Comparison of ENCODE assay signal across 23 cellular contexts in genomic region chr17:82008258-82008940, GRCh38. TPM values are rescaled to one million over a fixed set of nuclear protein-coding genes. Genes with fewer than 3 reads are reported as not detected.
DNase-seq lines count a peak whose midpoint lies in the region; ATAC-seq, FAIRE-seq and TF ChIP-seq lines count a peak whose summit lies in the region.
"Had no signal": no experiment of that assay in that cellular context is flagged by ENCODE, and none has a peak within 500 bp of the region (broad histone marks: within the 10 kb centered on the region; RNA-seq: fewer than 3 reads in every experiment).

No MANE protein-coding gene starts in this region.

- FAIRE-seq in HepG2 (lab: Jason Lieb, UNC): no peak
- FAIRE-seq: D721Med, GM18507, H1 had no signal

- H2AFZ ChIP-seq in HepG2 (ENCODE audit: low read length) (no peak overlapping the region), mesenchymal stem cell (ENCODE audit: low read depth, low read length) (no peak overlapping the region)

- no peak for TF ChIP-seq RAD21 in HepG2 (CRISPR knock-in tag; IDR thresholded peaks at IDR 0.05)

- TF ChIP-seq POLR2A in HepG2 (IDR thresholded peaks at IDR 0.05; ENCODE audit: insufficient read depth in 1 of 2, low read depth in 2 of 2, low read length in 2 of 2): no peak
- TF ChIP-seq POLR2A in right lobe of liver (IDR thresholded peaks at IDR 0.05): no peak

- peak overlapping the region; percentile 12 for H2BK15ac ChIP-seq in mesenchymal stem cell (ENCODE audit: low read depth, poor library complexity, severe bottlenecking)

- no peaks in the 10 kb centered on the region for H3K27me3 Mint-ChIP-seq in stimulated activated memory B cell treated with anti-CD40 and anti-IgM and Interleukin-4, amounts not matched to agents 10 μg/mL and 1 μg/mL and 100 μg/mL, for 72 hours
- H3K27me3 Mint-ChIP-seq: CD4-positive, CD25-positive, alpha-beta regulatory T cell had no signal

- peaks cover 43 to 59% of the 10 kb centered on the region in 2 experiments for H3K36me3 ChIP-seq in HepG2 (replicated peaks in 1 of 2; ENCODE audit: control insufficient read depth in 1 of 2, insufficient read depth in 2 of 2, low read length in 2 of 2)
- H3K36me3 ChIP-seq in right lobe of liver: peaks cover 0 to 9% (median 0%) of the 10 kb centered on the region in 4 donors
- H3K36me3 ChIP-seq in mesenchymal stem cell (ENCODE audit: control insufficient read depth in 1 of 2, insufficient read depth in 2 of 2, low read depth in 1 of 2, low read length in 2 of 2): peaks cover 0 to 52% of the 10 kb centered on the region in 2 experiments

- no peak overlapping the region for H3K4ac ChIP-seq in mesenchymal stem cell (ENCODE audit: low read depth in 1 of 2, low read length in 2 of 2)

- DNase-seq in HepG2 (ENCODE audit: low spot score): no peak
- DNase-seq in right lobe of liver: no peak
- DNase-seq in mesenchymal stem cell: no peak
- DNase-seq in stimulated activated CD4-positive, alpha-beta T cell treated with anti-CD3 and anti-CD28 coated beads, Interleukin-12 subunit alpha, Interleukin-12 subunit beta, amount 100 ng/mL, for 4 hours: no peak
- DNase-seq: 8988T; CD4-positive, CD25-positive, alpha-beta regulatory T cell; HCEC 1CT; NCI-H1092 treated with DMSO at 0.1 percent for 48 hours; NCI-H1436; NCI-H187; NCI-H2081 treated with DMSO at 0.1 percent for 48 hours; NCI-H2171; NCI-H226; NCI-H510A; NCI-H69; RPMI8226; SHP77 had no signal

- H3K9me3 Mint-ChIP-seq in stimulated activated memory B cell treated with anti-CD40 and anti-IgM and Interleukin-4, amounts not matched to agents 10 μg/mL and 1 μg/mL and 100 μg/mL, for 72 hours: no peaks in the 10 kb centered on the region
- H3K9me3 Mint-ChIP-seq: CD4-positive, CD25-positive, alpha-beta regulatory T cell had no signal

- POLR2A ChIA-PET in HepG2 (lab: Yijun Ruan, JAX): interaction anchor here (1.0 to 1.9 kb wide), 3 partner anchors 11 to 14 kb away, joined by 4 to 9 read pairs (median 8); no protein-coding TSS in a partner anchor

- intact Hi-C loops in HepG2 (cut with micrococcal nuclease; ENCODE audit: unreplicated experiment): no loop called here
- intact Hi-C loops in right lobe of liver (cut with DNase I): no loop called here

- H3K27me3 ChIP-seq in HepG2 (ENCODE audit: control insufficient read depth in 1 of 2, insufficient read depth in 2 of 2, low read length in 2 of 2) (no peaks in the 10 kb centered on the region), right lobe of liver (no peaks in the 10 kb centered on the region), mesenchymal stem cell (ENCODE audit: control insufficient read depth in 1 of 2, insufficient read depth in 1 of 2, low read length in 2 of 2) (no peaks in the 10 kb centered on the region)

- peaks cover 27% of the 10 kb centered on the region for H3K79me2 ChIP-seq in HepG2 (ENCODE audit: insufficient read depth, low read length)

- ATAC-seq in HepG2: no peak
- no peak for ATAC-seq in right lobe of liver
- peak; percentile 18 for ATAC-seq in stimulated activated memory B cell treated with anti-CD40 and anti-IgM and Interleukin-4, amounts not matched to agents 10 μg/mL and 1 μg/mL and 100 μg/mL, for 72 hours
- no peak for ATAC-seq in HG03378 (IDR thresholded peaks at IDR 0.05; ENCODE audit: unreplicated experiment)

- in situ Hi-C loops in HepG2 (cut with HindIII; ENCODE audit: extremely low pct_ligation_motif_present, low pct_unique_long_range_greater_than_20kb): no loop called here

- WGBS in HepG2 (ENCODE audit: low lambda C conversion rate): 96% methylated on average over 21 of the region's 26 CpGs
- WGBS in right lobe of liver (ENCODE audit: insufficient coverage, low coverage, low lambda C conversion rate, missing lambda C conversion rate): no CpG with 5 or more reads among the region's 26 CpGs
- 94% methylated on average over 26 of the region's 26 CpGs for WGBS in mesenchymal stem cell

- H3K9ac ChIP-seq in HepG2 (ENCODE audit: insufficient read depth, low read depth, low read length) (no peak overlapping the region), mesenchymal stem cell (ENCODE audit: low read length) (no peak overlapping the region)

- H3K4me3 ChIP-seq in HepG2 (replicated peaks in 1 of 3; ENCODE audit: insufficient read depth in 1 of 3, low read depth in 2 of 3, low read length in 3 of 3): no peak overlapping the region
- no peak overlapping the region for H3K4me3 ChIP-seq in right lobe of liver
- H3K4me3 ChIP-seq in mesenchymal stem cell (ENCODE audit: insufficient read depth in 1 of 2, low read depth in 1 of 2, low read length in 2 of 2): no peak overlapping the region

- H3K36me3 Mint-ChIP-seq in stimulated activated memory B cell treated with anti-CD40 and anti-IgM and Interleukin-4, amounts not matched to agents 10 μg/mL and 1 μg/mL and 100 μg/mL, for 72 hours: peaks cover 4% of the 10 kb centered on the region
- H3K36me3 Mint-ChIP-seq: CD4-positive, CD25-positive, alpha-beta regulatory T cell had no signal

- H3K9me3 ChIP-seq in HepG2 (ENCODE audit: low read length) (no peaks in the 10 kb centered on the region), right lobe of liver (no peaks in the 10 kb centered on the region), mesenchymal stem cell (ENCODE audit: control insufficient read depth, low read length) (no peaks in the 10 kb centered on the region)

- H3K4me1 Mint-ChIP-seq in stimulated activated memory B cell treated with anti-CD40 and anti-IgM and Interleukin-4, amounts not matched to agents 10 μg/mL and 1 μg/mL and 100 μg/mL, for 72 hours: no peaks in the 10 kb centered on the region
- H3K4me1 Mint-ChIP-seq: CD4-positive, CD25-positive, alpha-beta regulatory T cell had no signal

- BruUV-seq in HepG2 (replicated peaks; lab: Mats Ljungman, UMichigan): no TSS peak

- no peak overlapping the region for H2BK12ac ChIP-seq in mesenchymal stem cell (ENCODE audit: low read length in 2 of 2)

- H3K18ac ChIP-seq in mesenchymal stem cell (ENCODE audit: low read depth in 1 of 2, low read length in 2 of 2): no peak overlapping the region

- peak overlapping the region; percentile 17 for H2AK5ac ChIP-seq in mesenchymal stem cell (ENCODE audit: low read length, severe bottlenecking)

- H3K27ac Mint-ChIP-seq in stimulated activated memory B cell treated with anti-CD40 and anti-IgM and Interleukin-4, amounts not matched to agents 10 μg/mL and 1 μg/mL and 100 μg/mL, for 72 hours: no peak overlapping the region
- H3K27ac Mint-ChIP-seq: CD4-positive, CD25-positive, alpha-beta regulatory T cell had no signal

- H4K8ac ChIP-seq in mesenchymal stem cell (ENCODE audit: low read length): no peak overlapping the region

- no peaks in the 10 kb centered on the region for H4K20me1 ChIP-seq in HepG2 (ENCODE audit: insufficient read depth, low read length)

- CTCF ChIA-PET in HepG2 (lab: Yijun Ruan, JAX; ENCODE audit: low intra/inter-chr PET ratio, low total read pairs): interaction anchor here (0.8 kb wide), 1 partner anchor 49 kb away, joined by 4 read pairs; no protein-coding TSS in a partner anchor

- H3K4me1 ChIP-seq in HepG2 (ENCODE audit: insufficient read depth, low read length) (peaks cover 72% of the 10 kb centered on the region), right lobe of liver (no peaks in the 10 kb centered on the region), mesenchymal stem cell (ENCODE audit: control insufficient read depth, insufficient read depth, low read depth, low read length) (peaks cover 59% of the 10 kb centered on the region)

- no peak overlapping the region for H3K27ac ChIP-seq in HepG2 (ENCODE audit: extremely low read length, insufficient read depth, low read length)
- H3K27ac ChIP-seq in right lobe of liver: no peak overlapping the region
- H3K27ac ChIP-seq in mesenchymal stem cell (ENCODE audit: low read length, poor library complexity, severe bottlenecking): no peak overlapping the region
- H3K27ac ChIP-seq: HL-60 had no signal

- TF ChIP-seq CTCF in HepG2 (CRISPR knock-in tag; IDR thresholded peaks at IDR 0.05) (no peak), right lobe of liver (IDR thresholded peaks at IDR 0.05) (no peak)

- H3K79me1 ChIP-seq in mesenchymal stem cell (replicated peaks; ENCODE audit: low read length, poor library complexity, severe bottlenecking): peaks cover 6% of the 10 kb centered on the region

- no peak overlapping the region for H3K23ac ChIP-seq in mesenchymal stem cell (ENCODE audit: low read length in 2 of 2)

- H3K14ac ChIP-seq in mesenchymal stem cell (ENCODE audit: low read length in 2 of 2): no peak overlapping the region

- H2BK120ac ChIP-seq in mesenchymal stem cell (ENCODE audit: low read depth, low read length): no peak overlapping the region

- H3K4me2 ChIP-seq in HepG2 (ENCODE audit: low read depth, low read length): no peak overlapping the region
- no peak overlapping the region for H3K4me2 ChIP-seq in mesenchymal stem cell (ENCODE audit: low read length, poor library complexity, severe bottlenecking)

- H2BK5ac ChIP-seq in mesenchymal stem cell (ENCODE audit: low read depth, low read length, poor library complexity, severe bottlenecking): no peak overlapping the region

- peak overlapping the region; percentile 29 for H4K91ac ChIP-seq in mesenchymal stem cell (ENCODE audit: low read length)

- H3K4me3 Mint-ChIP-seq in stimulated activated memory B cell treated with anti-CD40 and anti-IgM and Interleukin-4, amounts not matched to agents 10 μg/mL and 1 μg/mL and 100 μg/mL, for 72 hours: peak overlapping the region; percentile 2
- H3K4me3 Mint-ChIP-seq: CD4-positive, CD25-positive, alpha-beta regulatory T cell had no signal

- TF ChIP-seq EP300 in HepG2 (IDR thresholded peaks at IDR 0.05; ENCODE audit: low read depth in 2 of 2, low read length in 2 of 2) (no peak), HepG2 (CRISPR knock-in tag; IDR thresholded peaks at IDR 0.05; ENCODE audit: borderline replicate concordance) (no peak)

RNA-seq across cellular contexts. Expression of gene CENPX, which starts 14.3 kb away (rescaled TPM):
- total RNA-seq in HepG2 (2016; rRNA removed; fragmentation: Illumina TruSeq; extraction: Trizol) (166 and 170 TPM in 2 replicates), right lobe of liver (10 to 100 TPM; 27.3 to 81.1 (median 47.8) TPM)
- total RNA-seq in HepG2 (2016; cell fraction: cytosol; rRNA removed; fragmentation: Illumina TruSeq; extraction: Trizol; ENCODE audit: low read depth): 262 and 321 TPM in 2 replicates
- total RNA-seq in HepG2 (2016; cell fraction: insoluble cytoplasmic fraction; rRNA removed; fragmentation: Illumina TruSeq; extraction: Trizol): 171 and 173 TPM in 2 replicates
- 221 and 277 TPM in 2 replicates for total RNA-seq in HepG2 (2016; cell fraction: membrane; rRNA removed; fragmentation: Illumina TruSeq; extraction: Trizol)
- total RNA-seq in HepG2 (2016; cell fraction: nucleus; rRNA removed; fragmentation: Illumina TruSeq; extraction: Trizol): 85.1 and 103 TPM in 2 replicates
- polyA plus RNA-seq in HepG2 (2011; rRNA removed): 92.7 and 96.7 TPM in 2 replicates
- polyA plus RNA-seq in HepG2 (2011; cell fraction: cytosol; rRNA removed): 88.8 and 138 TPM in 2 replicates
- polyA plus RNA-seq in HepG2 (2011; cell fraction: nucleus; rRNA removed): 166 and 170 TPM in 2 replicates
- polyA plus RNA-seq in HepG2 (2012): 46.3 and 61.5 TPM in 2 replicates
- polyA plus RNA-seq in HepG2 (2016; cell fraction: cytosol; fragmentation: Illumina TruSeq; extraction: Trizol; ENCODE audit: low read depth): 176 and 237 TPM in 2 replicates
- 143 and 150 TPM in 2 replicates for polyA plus RNA-seq in HepG2 (2016; cell fraction: insoluble cytoplasmic fraction; fragmentation: Illumina TruSeq; extraction: Trizol; ENCODE audit: low read depth)
- polyA plus RNA-seq in HepG2 (2016; cell fraction: membrane; fragmentation: Illumina TruSeq; extraction: Trizol; ENCODE audit: low read depth): 176 and 221 TPM in 2 replicates
- 178 and 180 TPM in 2 replicates for polyA plus RNA-seq in HepG2 (2016; cell fraction: nucleus; fragmentation: Illumina TruSeq; extraction: Trizol; ENCODE audit: insufficient read depth, low read depth)
- 32.0 and 49.8 TPM in 2 replicates for polyA minus RNA-seq in HepG2 (2011; rRNA and poly(A)+ RNA removed; ENCODE audit: low replicate concordance)
- 14.8 and 16.2 TPM in 2 replicates for polyA minus RNA-seq in HepG2 (2011; cell fraction: cytosol; rRNA and poly(A)+ RNA removed)
- 20.0 and 26.9 TPM in 2 replicates for polyA minus RNA-seq in HepG2 (2011; cell fraction: nucleus; rRNA and poly(A)+ RNA removed)
- 26.5 TPM for polyA plus RNA-seq in mesenchymal stem cell (2013, experiment 1 of 2)
- polyA plus RNA-seq in mesenchymal stem cell (2013, experiment 2 of 2): 26.0 TPM

RNA-seq across cellular contexts. Expression of gene LRRC45, which starts 14.7 kb away (rescaled TPM):
- total RNA-seq in HepG2 (2016; rRNA removed; fragmentation: Illumina TruSeq; extraction: Trizol): 21.4 and 48.1 TPM in 2 replicates
- 30.2 and 31.8 TPM in 2 replicates for total RNA-seq in HepG2 (2016; cell fraction: cytosol; rRNA removed; fragmentation: Illumina TruSeq; extraction: Trizol; ENCODE audit: low read depth)
- total RNA-seq in HepG2 (2016; cell fraction: insoluble cytoplasmic fraction; rRNA removed; fragmentation: Illumina TruSeq; extraction: Trizol): 20.6 and 49.6 TPM in 2 replicates
- 14.9 and 19.0 TPM in 2 replicates for total RNA-seq in HepG2 (2016; cell fraction: membrane; rRNA removed; fragmentation: Illumina TruSeq; extraction: Trizol)
- 49.7 and 54.4 TPM in 2 replicates for total RNA-seq in HepG2 (2016; cell fraction: nucleus; rRNA removed; fragmentation: Illumina TruSeq; extraction: Trizol)
- 11.6 and 14.1 TPM in 2 replicates for polyA plus RNA-seq in HepG2 (2011; rRNA removed)
- 5.5 and 10.0 TPM in 2 replicates for polyA plus RNA-seq in HepG2 (2011; cell fraction: cytosol; rRNA removed)
- polyA plus RNA-seq in HepG2 (2011; cell fraction: nucleus; rRNA removed): 112 and 182 TPM in 2 replicates
- polyA plus RNA-seq in HepG2 (2012): 7.5 and 8.8 TPM in 2 replicates
- polyA plus RNA-seq in HepG2 (2016; cell fraction: cytosol; fragmentation: Illumina TruSeq; extraction: Trizol; ENCODE audit: low read depth): 3.3 and 4.2 TPM in 2 replicates
- polyA plus RNA-seq in HepG2 (2016; cell fraction: insoluble cytoplasmic fraction; fragmentation: Illumina TruSeq; extraction: Trizol; ENCODE audit: low read depth): 19.5 and 19.7 TPM in 2 replicates
- 9.1 and 9.2 TPM in 2 replicates for polyA plus RNA-seq in HepG2 (2016; cell fraction: membrane; fragmentation: Illumina TruSeq; extraction: Trizol; ENCODE audit: low read depth)
- 129 and 136 TPM in 2 replicates for polyA plus RNA-seq in HepG2 (2016; cell fraction: nucleus; fragmentation: Illumina TruSeq; extraction: Trizol; ENCODE audit: insufficient read depth, low read depth)
- polyA minus RNA-seq in HepG2 (2011; rRNA and poly(A)+ RNA removed; ENCODE audit: low replicate concordance): 11.1 and 15.7 TPM in 2 replicates
- 6.1 and 8.2 TPM in 2 replicates for polyA minus RNA-seq in HepG2 (2011; cell fraction: cytosol; rRNA and poly(A)+ RNA removed)
- 25.0 and 27.2 TPM in 2 replicates for polyA minus RNA-seq in HepG2 (2011; cell fraction: nucleus; rRNA and poly(A)+ RNA removed)
- 10 to 100 TPM in 3 of 6 experiments, 1 to 10 TPM in 3; 4.9 to 15.6 (median 11.9) TPM for total RNA-seq in right lobe of liver
- polyA plus RNA-seq in mesenchymal stem cell (2013, experiment 1 of 2): 4.8 TPM
- 5.2 TPM for polyA plus RNA-seq in mesenchymal stem cell (2013, experiment 2 of 2)

RNA-seq across cellular contexts. Expression of gene RAC3, which starts 23.1 kb away (rescaled TPM):
- 4.0 and 10.5 TPM in 2 replicates for total RNA-seq in HepG2 (2016; rRNA removed; fragmentation: Illumina TruSeq; extraction: Trizol)
- total RNA-seq in HepG2 (2016; cell fraction: cytosol; rRNA removed; fragmentation: Illumina TruSeq; extraction: Trizol; ENCODE audit: low read depth): 6.8 and 9.8 TPM in 2 replicates
- 3.9 and 12.6 TPM in 2 replicates for total RNA-seq in HepG2 (2016; cell fraction: insoluble cytoplasmic fraction; rRNA removed; fragmentation: Illumina TruSeq; extraction: Trizol)
- total RNA-seq in HepG2 (2016; cell fraction: membrane; rRNA removed; fragmentation: Illumina TruSeq; extraction: Trizol): 7.3 and 10.1 TPM in 2 replicates
- total RNA-seq in HepG2 (2016; cell fraction: nucleus; rRNA removed; fragmentation: Illumina TruSeq; extraction: Trizol): 11.7 and 12.9 TPM in 2 replicates
- 21.3 and 24.1 TPM in 2 replicates for polyA plus RNA-seq in HepG2 (2011; rRNA removed)
- 12.8 and 16.7 TPM in 2 replicates for polyA plus RNA-seq in HepG2 (2011; cell fraction: cytosol; rRNA removed)
- 111 and 165 TPM in 2 replicates for polyA plus RNA-seq in HepG2 (2011; cell fraction: nucleus; rRNA removed)
- 6.3 and 10.6 TPM in 2 replicates for polyA plus RNA-seq in HepG2 (2012)
- polyA plus RNA-seq in HepG2 (2016; cell fraction: cytosol; fragmentation: Illumina TruSeq; extraction: Trizol; ENCODE audit: low read depth): 10.4 and 12.0 TPM in 2 replicates
- polyA plus RNA-seq in HepG2 (2016; cell fraction: insoluble cytoplasmic fraction; fragmentation: Illumina TruSeq; extraction: Trizol; ENCODE audit: low read depth): 6.0 and 7.2 TPM in 2 replicates
- 8.8 and 10.0 TPM in 2 replicates for polyA plus RNA-seq in HepG2 (2016; cell fraction: membrane; fragmentation: Illumina TruSeq; extraction: Trizol; ENCODE audit: low read depth)
- 45.9 and 51.6 TPM in 2 replicates for polyA plus RNA-seq in HepG2 (2016; cell fraction: nucleus; fragmentation: Illumina TruSeq; extraction: Trizol; ENCODE audit: insufficient read depth, low read depth)
- 12.6 and 13.2 TPM in 2 replicates for polyA minus RNA-seq in HepG2 (2011; rRNA and poly(A)+ RNA removed; ENCODE audit: low replicate concordance)
- polyA minus RNA-seq in HepG2 (2011; cell fraction: cytosol; rRNA and poly(A)+ RNA removed): 3.0 and 3.6 TPM in 2 replicates
- 6.7 and 7.6 TPM in 2 replicates for polyA minus RNA-seq in HepG2 (2011; cell fraction: nucleus; rRNA and poly(A)+ RNA removed)
- 1 to 10 TPM; 3.4 to 9.0 (median 5.4) TPM for total RNA-seq in right lobe of liver
- polyA plus RNA-seq in mesenchymal stem cell (2013, experiment 1 of 2): 33.3 TPM
- polyA plus RNA-seq in mesenchymal stem cell (2013, experiment 2 of 2): 31.4 TPM

RNA-seq across cellular contexts. Expression of gene DCXR, which starts 29.1 kb away (rescaled TPM):
- 286 and 311 TPM in 2 replicates for total RNA-seq in HepG2 (2016; rRNA removed; fragmentation: Illumina TruSeq; extraction: Trizol)
- 275 and 353 TPM in 2 replicates for total RNA-seq in HepG2 (2016; cell fraction: cytosol; rRNA removed; fragmentation: Illumina TruSeq; extraction: Trizol; ENCODE audit: low read depth)
- 302 and 321 TPM in 2 replicates for total RNA-seq in HepG2 (2016; cell fraction: insoluble cytoplasmic fraction; rRNA removed; fragmentation: Illumina TruSeq; extraction: Trizol)
- 228 and 297 TPM in 2 replicates for total RNA-seq in HepG2 (2016; cell fraction: membrane; rRNA removed; fragmentation: Illumina TruSeq; extraction: Trizol)
- 132 and 152 TPM in 2 replicates for total RNA-seq in HepG2 (2016; cell fraction: nucleus; rRNA removed; fragmentation: Illumina TruSeq; extraction: Trizol)
- polyA plus RNA-seq in HepG2 (2011; rRNA removed): 287 and 290 TPM in 2 replicates
- 253 and 424 TPM in 2 replicates for polyA plus RNA-seq in HepG2 (2011; cell fraction: cytosol; rRNA removed)
- 645 and 737 TPM in 2 replicates for polyA plus RNA-seq in HepG2 (2011; cell fraction: nucleus; rRNA removed)
- 190 and 266 TPM in 2 replicates for polyA plus RNA-seq in HepG2 (2012)
- 398 and 426 TPM in 2 replicates for polyA plus RNA-seq in HepG2 (2016; cell fraction: cytosol; fragmentation: Illumina TruSeq; extraction: Trizol; ENCODE audit: low read depth)
- polyA plus RNA-seq in HepG2 (2016; cell fraction: insoluble cytoplasmic fraction; fragmentation: Illumina TruSeq; extraction: Trizol; ENCODE audit: low read depth): 296 and 330 TPM in 2 replicates
- 308 and 335 TPM in 2 replicates for polyA plus RNA-seq in HepG2 (2016; cell fraction: membrane; fragmentation: Illumina TruSeq; extraction: Trizol; ENCODE audit: low read depth)
- polyA plus RNA-seq in HepG2 (2016; cell fraction: nucleus; fragmentation: Illumina TruSeq; extraction: Trizol; ENCODE audit: insufficient read depth, low read depth): 280 and 299 TPM in 2 replicates
- polyA minus RNA-seq in HepG2 (2011; rRNA and poly(A)+ RNA removed; ENCODE audit: low replicate concordance): 73.9 and 172 TPM in 2 replicates
- 52.1 and 74.6 TPM in 2 replicates for polyA minus RNA-seq in HepG2 (2011; cell fraction: cytosol; rRNA and poly(A)+ RNA removed)
- 61.5 and 67.5 TPM in 2 replicates for polyA minus RNA-seq in HepG2 (2011; cell fraction: nucleus; rRNA and poly(A)+ RNA removed)
- 1,000 to 10,000 TPM in 2 of 6 experiments, 100 to 1,000 TPM in 4; 389 to 1,607 (median 735) TPM for total RNA-seq in right lobe of liver
- 39.7 TPM for polyA plus RNA-seq in mesenchymal stem cell (2013, experiment 1 of 2)
- polyA plus RNA-seq in mesenchymal stem cell (2013, experiment 2 of 2): 43.5 TPM

RNA-seq across cellular contexts. Expression of gene ASPSCR1, which starts 31.0 kb away (rescaled TPM):
- total RNA-seq in HepG2 (2016; rRNA removed; fragmentation: Illumina TruSeq; extraction: Trizol) (221 and 314 TPM in 2 replicates), right lobe of liver (10 to 100 TPM; 24.4 to 55.6 (median 32.9) TPM)
- 180 and 228 TPM in 2 replicates for total RNA-seq in HepG2 (2016; cell fraction: cytosol; rRNA removed; fragmentation: Illumina TruSeq; extraction: Trizol; ENCODE audit: low read depth)
- 219 and 327 TPM in 2 replicates for total RNA-seq in HepG2 (2016; cell fraction: insoluble cytoplasmic fraction; rRNA removed; fragmentation: Illumina TruSeq; extraction: Trizol)
- total RNA-seq in HepG2 (2016; cell fraction: membrane; rRNA removed; fragmentation: Illumina TruSeq; extraction: Trizol): 207 and 283 TPM in 2 replicates
- 184 and 224 TPM in 2 replicates for total RNA-seq in HepG2 (2016; cell fraction: nucleus; rRNA removed; fragmentation: Illumina TruSeq; extraction: Trizol)
- 257 and 274 TPM in 2 replicates for polyA plus RNA-seq in HepG2 (2011; rRNA removed)
- 164 and 428 TPM in 2 replicates for polyA plus RNA-seq in HepG2 (2011; cell fraction: cytosol; rRNA removed)
- 988 and 1,754 TPM in 2 replicates for polyA plus RNA-seq in HepG2 (2011; cell fraction: nucleus; rRNA removed)
- polyA plus RNA-seq in HepG2 (2012): 102 and 190 TPM in 2 replicates
- polyA plus RNA-seq in HepG2 (2016; cell fraction: cytosol; fragmentation: Illumina TruSeq; extraction: Trizol; ENCODE audit: low read depth): 154 and 193 TPM in 2 replicates
- 188 and 212 TPM in 2 replicates for polyA plus RNA-seq in HepG2 (2016; cell fraction: insoluble cytoplasmic fraction; fragmentation: Illumina TruSeq; extraction: Trizol; ENCODE audit: low read depth)
- 186 and 218 TPM in 2 replicates for polyA plus RNA-seq in HepG2 (2016; cell fraction: membrane; fragmentation: Illumina TruSeq; extraction: Trizol; ENCODE audit: low read depth)
- 413 and 420 TPM in 2 replicates for polyA plus RNA-seq in HepG2 (2016; cell fraction: nucleus; fragmentation: Illumina TruSeq; extraction: Trizol; ENCODE audit: insufficient read depth, low read depth)
- 26.8 and 276 TPM in 2 replicates for polyA minus RNA-seq in HepG2 (2011; rRNA and poly(A)+ RNA removed; ENCODE audit: low replicate concordance)
- 97.1 and 133 TPM in 2 replicates for polyA minus RNA-seq in HepG2 (2011; cell fraction: cytosol; rRNA and poly(A)+ RNA removed)
- polyA minus RNA-seq in HepG2 (2011; cell fraction: nucleus; rRNA and poly(A)+ RNA removed): 107 and 152 TPM in 2 replicates
- polyA plus RNA-seq in mesenchymal stem cell (2013, experiment 1 of 2): 18.2 TPM
- polyA plus RNA-seq in mesenchymal stem cell (2013, experiment 2 of 2): 18.4 TPM
